Comparison of ENCODE assay signal across 18 cellular contexts in the genomic region with DNA sequence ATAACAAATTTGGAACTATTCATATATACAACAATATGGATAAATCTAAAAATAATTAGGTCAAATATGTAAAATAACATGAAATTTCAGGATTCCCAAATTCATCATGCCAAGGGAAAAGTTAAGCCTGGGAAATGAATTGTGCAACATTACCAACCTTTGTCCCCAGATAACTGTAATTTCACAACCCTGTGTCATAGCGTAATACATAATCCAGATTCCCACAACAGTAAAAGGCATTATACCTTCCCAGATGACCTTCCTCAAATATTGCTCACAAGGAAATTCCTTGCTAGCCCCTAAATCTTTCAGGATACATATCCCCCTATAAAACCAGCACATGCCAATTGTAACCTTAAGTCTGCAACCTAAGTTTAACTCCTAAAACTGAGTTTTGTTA. TPM values are rescaled to one million over a fixed set of nuclear protein-coding genes. Genes with fewer than 3 reads are reported as not detected.
"Had no signal": no experiment of that assay in that cellular context is flagged by ENCODE, and none has a peak within 500 bp of the region (broad histone marks: within the 10 kb centered on the region; RNA-seq: fewer than 3 reads in every experiment).

No MANE protein-coding gene starts in this region.

- ATAC-seq: stimulated activated effector memory CD8-positive, alpha-beta T cell treated with anti-CD3 and anti-CD28 coated beads, Interleukin-12 subunit alpha, Interleukin-12 subunit beta, amount 100 ng/mL, for 72 hours; upper lobe of right lung had no signal

- H3K36me3 ChIP-seq: esophagus squamous epithelium, sigmoid colon, thoracic aorta, upper lobe of right lung had no signal

- DNase-seq: activated CD4-positive, alpha-beta T cell treated with anti-CD3 and anti-CD28 coated beads, Interleukin-2, amount 10 ng/mL, durations not matched to agents 7 days and 5 days; activated naive CD4-positive, alpha-beta T cell treated with anti-CD3 and anti-CD28 coated beads for 36 hours; central memory CD4-positive, alpha-beta T cell; effector CD4-positive, alpha-beta T cell; esophagus squamous epithelium; head of caudate nucleus; immature natural killer cell; midbrain; sigmoid colon; stimulated activated CD4-positive, alpha-beta T cell treated with anti-CD3 and anti-CD28 coated beads, Interleukin-12 subunit alpha, Interleukin-12 subunit beta, amount 100 ng/mL, for 4 hours; upper lobe of right lung had no signal

- H3K4me1 ChIP-seq: esophagus squamous epithelium, sigmoid colon, upper lobe of right lung had no signal

- H3K4me3 ChIP-seq: coronary artery, esophagus squamous epithelium, lung, sigmoid colon, thoracic aorta, upper lobe of right lung had no signal

- FAIRE-seq: endothelial cell of umbilical vein, frontal cortex had no signal

- H3K9me3 ChIP-seq: esophagus squamous epithelium, sigmoid colon, thoracic aorta, upper lobe of right lung had no signal

- H3K27ac ChIP-seq: coronary artery, esophagus squamous epithelium, sigmoid colon, thoracic aorta, upper lobe of right lung had no signal

- H3K27me3 ChIP-seq: esophagus squamous epithelium, sigmoid colon, upper lobe of right lung had no signal

RNA-seq across cellular contexts. Expression of a gene that starts 32.9 kb away (rescaled TPM):
- total RNA-seq: pulmonary artery endothelial cell had no signal
- polyA plus RNA-seq: immature natural killer cell had no signal
